26 cellular contexts compared by ENCODE assay signal in genomic region chr7:142703655-142704310, GRCh38. TPM values are rescaled to one million over a fixed set of nuclear protein-coding genes. Genes with fewer than 3 reads are reported as not detected.
"Had no signal": no experiment of that assay in that cellular context is flagged by ENCODE, and none has a peak within 500 bp of the region (broad histone marks: within the 10 kb centered on the region; RNA-seq: fewer than 3 reads in every experiment).

No MANE protein-coding gene starts in this region.

- H3K4me3 ChIP-seq: ascending aorta, colonic mucosa, gastrocnemius medialis, left ventricle myocardium inferior, right atrium auricular region, thyroid gland had no signal

- H3K4me1 ChIP-seq: ascending aorta, colonic mucosa, gastrocnemius medialis, left ventricle myocardium inferior, right atrium auricular region had no signal

- H3K36me3 ChIP-seq: ascending aorta, colonic mucosa, gastrocnemius medialis, left ventricle myocardium inferior, right atrium auricular region, thyroid gland had no signal

- H3K9me3 Mint-ChIP-seq: activated T-cell treated with anti-CD3 and anti-CD28 coated beads, Interleukin-2, amount 50 U/mL, for 72 hours; central memory CD8-positive, alpha-beta T cell; immature natural killer cell had no signal

- H3K4me3 Mint-ChIP-seq: activated T-cell treated with anti-CD3 and anti-CD28 coated beads, Interleukin-2, amount 50 U/mL, for 72 hours; central memory CD8-positive, alpha-beta T cell; immature natural killer cell; neural crest cell had no signal

- DNase-seq: activated CD4-positive, alpha-beta T cell treated with anti-CD3 and anti-CD28 coated beads, Interleukin-2, amount 50 U/mL, for 1 hour; activated CD4-positive, CD25-positive, alpha-beta regulatory T cell treated with anti-CD3 and anti-CD28 coated beads, Interleukin-2, amount 50 U/mL, for 72 hours; activated CD8-positive, alpha-beta memory T cell treated with anti-CD3 and anti-CD28 coated beads for 24 hours; activated effector memory CD4-positive, alpha-beta T cell treated with anti-CD3 and anti-CD28 coated beads, Interleukin-2, amount 50 U/mL, for 16 hours; activated naive CD4-positive, alpha-beta T cell treated with anti-CD3 and anti-CD28 coated beads, Interleukin-2, amount 50 U/mL, for 16 hours; activated T-cell treated with anti-CD3 and anti-CD28 coated beads, Interleukin-2, amount 50 U/mL, for 72 hours; colonic mucosa; gastrocnemius medialis; immature natural killer cell; kidney glomerular epithelial cell; left ventricle myocardium inferior; mammary epithelial cell; stimulated activated CD4-positive, alpha-beta T cell treated with anti-CD3 and anti-CD28 coated beads, Interleukin-12 subunit alpha, Interleukin-12 subunit beta, amount 100 ng/mL, for 4 hours; stimulated activated CD4-positive, alpha-beta T cell treated with anti-CD3 and anti-CD28 coated beads, Interleukin-1b, Interleukin-23, amount 100 ng/mL, for 48 hours; stimulated activated CD8-positive, alpha-beta memory T cell treated with anti-CD3 and anti-CD28 coated beads, Interleukin-4, amount 100 ng/mL, for 48 hours; stimulated activated naive CD4-positive, alpha-beta T cell treated with Interleukin-2 at 50 U/mL for 16 hours; T1000; thyroid gland had no signal

- H3K27ac Mint-ChIP-seq: activated T-cell treated with anti-CD3 and anti-CD28 coated beads, Interleukin-2, amount 50 U/mL, for 72 hours; progenitor cell of endocrine pancreas had no signal

- H3K9me3 ChIP-seq: ascending aorta, colonic mucosa, gastrocnemius medialis, left ventricle myocardium inferior, right atrium auricular region, thyroid gland had no signal

- H3K27ac ChIP-seq: ascending aorta, colonic mucosa, gastrocnemius medialis, left ventricle myocardium inferior, right atrium auricular region, thyroid gland had no signal

- ATAC-seq: activated T-cell treated with anti-CD3 and anti-CD28 coated beads, Interleukin-2, amount 50 U/mL, for 72 hours; gastrocnemius medialis had no signal

- H3K27me3 ChIP-seq: ascending aorta, colonic mucosa, gastrocnemius medialis, right atrium auricular region, thyroid gland had no signal

- H3K27me3 Mint-ChIP-seq: central memory CD8-positive, alpha-beta T cell; progenitor cell of endocrine pancreas had no signal

RNA-seq across cellular contexts. Expression of gene PRSS1, which starts 45.5 kb away (rescaled TPM):
- total RNA-seq: activated T-cell treated with anti-CD3 and anti-CD28 coated beads, Interleukin-2, amount 50 U/mL, for 72 hours; ascending aorta; gastrocnemius medialis; left ventricle myocardium inferior; mammary epithelial cell; neural crest cell; osteoblast; right atrium auricular region; subcutaneous adipose tissue; urinary bladder had no signal
- polyA plus RNA-seq: mammary epithelial cell had no signal
